Comparison of ENCODE assay signal across 17 cellular contexts in the genomic region with DNA sequence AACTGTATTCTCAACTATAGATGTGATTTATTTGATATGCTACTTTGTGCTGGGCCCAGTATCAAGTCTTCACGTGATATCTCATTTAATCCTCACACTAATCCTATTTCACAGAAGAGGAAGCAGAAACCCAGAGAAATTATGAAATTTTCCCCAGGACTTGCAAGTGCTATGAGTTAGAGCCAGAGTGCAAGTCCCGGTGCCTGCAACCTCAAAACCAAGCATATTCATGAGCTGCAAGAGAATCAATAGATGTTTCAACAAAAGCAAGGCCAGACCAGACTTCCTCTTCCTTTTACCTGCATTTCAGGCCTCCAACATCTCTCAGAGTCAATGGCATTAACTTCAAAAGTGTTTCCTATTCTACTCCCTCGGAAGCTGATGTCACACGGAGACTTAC.
"Had no signal": no experiment of that assay in that cellular context is flagged by ENCODE, and none has a peak within 500 bp of the region (broad histone marks: within the 10 kb centered on the region; RNA-seq: fewer than 3 reads in every experiment).

No MANE protein-coding gene starts in this region.

- DNase-seq: activated B cell treated with CpG ODN at 0.5 μM for 24 hours; activated CD4-positive, alpha-beta memory T cell treated with anti-CD3 and anti-CD28 coated beads for 36 hours; activated CD4-positive, alpha-beta T cell treated with anti-CD3 and anti-CD28 coated beads for 4 hours; activated T-cell treated with anti-CD3 and anti-CD28 coated beads for 4 hours; body of pancreas; effector memory CD8-positive, alpha-beta T cell; foreskin keratinocyte; mesenchymal stem cell; naive thymus-derived CD4-positive, alpha-beta T cell; stimulated activated naive CD4-positive, alpha-beta T cell treated with Interleukin-2 at 50 U/mL for 16 hours; thyroid gland had no signal

- H3K27me3 Mint-ChIP-seq: activated CD4-positive, alpha-beta memory T cell treated with anti-CD3 and anti-CD28 coated beads for 36 hours; activated naive CD8-positive, alpha-beta T cell had no signal

- H3K4me1 ChIP-seq: body of pancreas, neural progenitor cell, thyroid gland had no signal

- H2AFZ ChIP-seq: hepatocyte, neural progenitor cell had no signal

- H3K27me3 ChIP-seq: body of pancreas, hepatocyte, neural progenitor cell, thyroid gland had no signal

- H3K27ac ChIP-seq: body of pancreas, foreskin keratinocyte, hepatocyte, neural progenitor cell, thyroid gland had no signal

- H3K79me2 ChIP-seq: hepatocyte had no signal

- ATAC-seq: body of pancreas; effector memory CD8-positive, alpha-beta T cell; foreskin keratinocyte; naive thymus-derived CD4-positive, alpha-beta T cell had no signal

- H3K4me1 Mint-ChIP-seq: activated B cell treated with CpG ODN at 0.5 μM for 24 hours, neural progenitor cell had no signal

- H3K4me3 ChIP-seq: body of pancreas, hepatocyte, neural progenitor cell, thyroid gland had no signal

- FAIRE-seq: TTC549 had no signal

- H3K9me3 ChIP-seq: body of pancreas, thyroid gland had no signal

- H3K36me3 Mint-ChIP-seq: activated CD4-positive, alpha-beta memory T cell treated with anti-CD3 and anti-CD28 coated beads for 36 hours; activated naive CD8-positive, alpha-beta T cell; neural progenitor cell had no signal

- H3K9me3 Mint-ChIP-seq: activated T-helper 1 cell treated with anti-CD3 and anti-CD28 coated beads, Interleukin-12 subunit alpha, Interleukin-12 subunit beta, Interleukin-2, Interleukin-4 antibody, amounts not matched to agents 30 ng/mL and 10 ng/mL and 1 ng/mL, durations not matched to agents 14 hours and 24 hours and 36 hours; effector memory CD8-positive, alpha-beta T cell had no signal

- H3K36me3 ChIP-seq: neural progenitor cell, thyroid gland had no signal

- H3K9ac ChIP-seq: neural progenitor cell had no signal

- H3K27ac Mint-ChIP-seq: activated B cell treated with CpG ODN at 0.5 μM for 24 hours; activated CD4-positive, alpha-beta memory T cell treated with anti-CD3 and anti-CD28 coated beads for 36 hours; activated naive CD8-positive, alpha-beta T cell; activated T-helper 1 cell treated with anti-CD3 and anti-CD28 coated beads, Interleukin-12 subunit alpha, Interleukin-12 subunit beta, Interleukin-2, Interleukin-4 antibody, amounts not matched to agents 30 ng/mL and 10 ng/mL and 1 ng/mL, durations not matched to agents 14 hours and 24 hours and 36 hours; effector memory CD8-positive, alpha-beta T cell; neural progenitor cell; progenitor cell of endocrine pancreas had no signal

- H3K4me2 ChIP-seq: hepatocyte, neural progenitor cell had no signal

- H3K4me3 Mint-ChIP-seq: activated B cell treated with CpG ODN at 0.5 μM for 24 hours; activated CD4-positive, alpha-beta memory T cell treated with anti-CD3 and anti-CD28 coated beads for 36 hours; activated naive CD8-positive, alpha-beta T cell; activated T-helper 1 cell treated with anti-CD3 and anti-CD28 coated beads, Interleukin-12 subunit alpha, Interleukin-12 subunit beta, Interleukin-2, Interleukin-4 antibody, amounts not matched to agents 30 ng/mL and 10 ng/mL and 1 ng/mL, durations not matched to agents 14 hours and 24 hours and 36 hours; effector memory CD8-positive, alpha-beta T cell; naive thymus-derived CD4-positive, alpha-beta T cell; neural progenitor cell had no signal
